Comparison of ENCODE assay signal across 7 cellular contexts in the genomic region with DNA sequence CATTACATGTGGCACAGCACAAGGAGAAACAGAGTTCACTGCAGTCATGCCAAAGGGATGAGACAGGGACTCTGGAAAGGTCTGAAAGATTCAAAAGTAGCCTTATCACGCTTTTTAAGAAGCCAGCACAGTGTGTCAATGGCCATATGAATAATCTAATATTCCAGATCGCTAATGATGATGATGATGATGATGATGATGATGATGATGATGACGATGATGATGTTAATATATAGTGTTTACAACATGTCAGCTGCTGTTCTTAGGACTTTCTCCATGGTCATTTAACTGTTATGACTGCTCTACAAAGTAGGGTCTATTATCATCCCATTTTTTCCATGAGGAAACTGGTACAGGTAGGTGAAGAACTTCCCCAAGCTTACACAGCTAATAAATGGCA.
"Had no signal": no experiment of that assay in that cellular context is flagged by ENCODE, and none has a peak within 500 bp of the region (broad histone marks: within the 10 kb centered on the region; RNA-seq: fewer than 3 reads in every experiment).

No MANE protein-coding gene starts in this region.

- H3K4me3 ChIP-seq: K562 had no signal

- H3K27ac ChIP-seq: HL-60, KMS-11 had no signal

- H3K4me2 ChIP-seq: KMS-11 had no signal

- ATAC-seq: K562 had no signal

- FAIRE-seq: HTR-8/SVneo, K562 had no signal

- H3K9ac ChIP-seq: KMS-11 had no signal

- DNase-seq: IMR-90, KBM-7, KG1 had no signal
